ENCODE assay signal across 11 cellular contexts in genomic region chr10:97020452-97021400, GRCh38.
DNase-seq lines count a peak whose midpoint lies in the region; ATAC-seq lines count a peak whose summit lies in the region.
"Had no signal": no experiment of that assay in that cellular context is flagged by ENCODE, and none has a peak within 500 bp of the region (broad histone marks: within the 10 kb centered on the region; RNA-seq: fewer than 3 reads in every experiment).

No MANE protein-coding gene starts in this region.

- H3K4me3 ChIP-seq in stomach smooth muscle (ENCODE audit: low read length in 2 of 2): peak overlapping the region; percentile 14 to 40

- H3K27ac ChIP-seq in stomach smooth muscle (ENCODE audit: low read length): peak overlapping the region; percentile 82

- H3K27me3 ChIP-seq in stomach smooth muscle (ENCODE audit: control insufficient read depth in 1 of 2, insufficient read depth in 2 of 2, low read length in 2 of 2): no peaks in the 10 kb centered on the region

- H3K4me1 ChIP-seq in stomach smooth muscle (ENCODE audit: control insufficient read depth, insufficient read depth, low read length): peaks cover 37% of the 10 kb centered on the region

- DNase-seq in NCI-H345 (lab: John Stamatoyannopoulos, UW) (peak; percentile 81), cerebellar nuclear complex (lab: John Stamatoyannopoulos, UW) (peak; percentile 75 to 90), left colon (no peak), iPS-NIHi7 (ENCODE audit: extremely low spot score) (no peak)
- DNase-seq in activated CD4-positive, alpha-beta T cell treated with anti-CD3 and anti-CD28 coated beads, Interleukin-2, amount 50 U/mL, for 48 hours: no peak
- no peak for DNase-seq in effector CD8-positive, alpha-beta T cell (lab: John Stamatoyannopoulos, UW)
- DNase-seq: activated naive CD4-positive, alpha-beta T cell treated with Interleukin-2 at 50 U/mL for 16 hours; NCI-H1105 treated with DMSO at 0.1 percent for 48 hours had no signal

- peak overlapping the region in 1 of 2 donors; percentile 36 for H3K9ac ChIP-seq in stomach smooth muscle (ENCODE audit: low read length in 2 of 2)

- ATAC-seq in left colon (peak; percentile 32), GM19467 (IDR thresholded peaks at IDR 0.05; ENCODE audit: unreplicated experiment) (no peak)
- ATAC-seq: esophagus mucosa had no signal

- intact Hi-C loops in left colon (cut with DNase I, micrococcal nuclease): no loop called here

- no peaks in the 10 kb centered on the region for H3K36me3 ChIP-seq in stomach smooth muscle (ENCODE audit: control insufficient read depth in 2 of 2, insufficient read depth in 2 of 2, low read length in 2 of 2)

- H3K9me3 ChIP-seq in stomach smooth muscle (ENCODE audit: control insufficient read depth in 2 of 2, low read length in 2 of 2): no peaks in the 10 kb centered on the region

Comparison
In these comparisons a context has a peak if more than half of its experiments do, and no peak if none do; other contexts are left out.
1. DNase-seq: peak in NCI-H345 (single experiment) and cerebellar nuclear complex (2 of 2); none in left colon (0 of 2), activated CD4-positive, alpha-beta T cell treated with anti-CD3 and anti-CD28 coated beads, Interleukin-2, amount 50 U/mL, for 48 hours (0 of 2), effector CD8-positive, alpha-beta T cell (single experiment) and iPS-NIHi7 (single experiment).